In genomic region chr2:96053385-96053784, GRCh38 we compare ENCODE assay signal across 3 cellular contexts. TPM values are rescaled to one million over a fixed set of nuclear protein-coding genes. Genes with fewer than 3 reads are reported as not detected.
"Had no signal": no experiment of that assay in that cellular context is flagged by ENCODE, and none has a peak within 500 bp of the region (broad histone marks: within the 10 kb centered on the region; RNA-seq: fewer than 3 reads in every experiment).

No MANE protein-coding gene starts in this region.

RNA-seq across cellular contexts. Expression of gene GPAT2, which starts 18.7 kb away (rescaled TPM):
- total RNA-seq: H4, HepG2, HT1080 had no signal
